Comparison of ENCODE assay signal across 11 cellular contexts in genomic region chr16:87725596-87726235, GRCh38. TPM values are rescaled to one million over a fixed set of nuclear protein-coding genes. Genes with fewer than 3 reads are reported as not detected.
A peak's percentile ranks its signal among the peaks of the same experiment; 100 is the strongest.
DNase-seq lines count a peak whose midpoint lies in the region; ATAC-seq, FAIRE-seq and TF ChIP-seq lines count a peak whose summit lies in the region.
"Had no signal": no experiment of that assay in that cellular context is flagged by ENCODE, and none has a peak within 500 bp of the region (broad histone marks: within the 10 kb centered on the region; RNA-seq: fewer than 3 reads in every experiment).

No MANE protein-coding gene starts in this region.

- no peaks in the 10 kb centered on the region for H3K27me3 ChIP-seq in A673 (replicated peaks; ENCODE audit: insufficient read depth, low read depth, low read length, poor library complexity)
- H3K27me3 ChIP-seq in astrocyte (ENCODE audit: insufficient read depth, low read length), result no peaks in the 10 kb centered on the region
- H3K27me3 ChIP-seq in lower lobe of right lung (ENCODE audit: low read depth), result no peaks in the 10 kb centered on the region

- BruUV-seq in A673 (replicated peaks; lab: Mats Ljungman, UMichigan), result no TSS peak

- no peak for TF ChIP-seq CTCF in A673 (conservative IDR thresholded peaks at IDR 0.05; ENCODE audit: low read depth, low read length)
- no peak for TF ChIP-seq CTCF in astrocyte (IDR thresholded peaks at IDR 0.05; ENCODE audit: insufficient read depth, low read depth, low read length)
- no peak for TF ChIP-seq CTCF in lower lobe of right lung (IDR thresholded peaks at IDR 0.05)

- no peak overlapping the region for H3K27ac ChIP-seq in A673 (ENCODE audit: low read depth, low read length, poor library complexity, severe bottlenecking)
- H3K27ac ChIP-seq in astrocyte (ENCODE audit: low read depth, low read length), result no peak overlapping the region
- H3K27ac ChIP-seq in lower lobe of right lung, result no peak overlapping the region

- peak overlapping the region; percentile 57 for H3K4me3 Mint-ChIP-seq in astrocyte (ENCODE audit: unreplicated experiment)

- FAIRE-seq in astrocyte (lab: Jason Lieb, UNC), result no peak
- FAIRE-seq: keratinocyte had no signal

- H4K20me1 ChIP-seq in astrocyte (ENCODE audit: insufficient read depth, low read length), result peaks cover 41% of the 10 kb centered on the region

- peak overlapping the region; percentile 80 for H3K27ac Mint-ChIP-seq in astrocyte (ENCODE audit: unreplicated experiment)

- ATAC-seq in lower lobe of right lung, result peak; percentile 75 to 87
- ATAC-seq in HG02938 (IDR thresholded peaks at IDR 0.05; ENCODE audit: unreplicated experiment), result no peak

- peaks cover 46% of the 10 kb centered on the region for H3K36me3 Mint-ChIP-seq in astrocyte (ENCODE audit: low read depth, unreplicated experiment)

- H3K36me3 ChIP-seq in A673 (ENCODE audit: insufficient read depth, low read length, poor library complexity, severe bottlenecking) (peaks cover 26% of the 10 kb centered on the region), astrocyte (ENCODE audit: insufficient read depth, low read length) (no peaks in the 10 kb centered on the region), lower lobe of right lung (peaks cover 53% of the 10 kb centered on the region)

- no peak overlapping the region for H3K4me2 ChIP-seq in astrocyte (ENCODE audit: low read length)

- intact Hi-C loops in A673 (cut with micrococcal nuclease; ENCODE audit: unreplicated experiment) (no loop called here), lower lobe of right lung (cut with DNase I) (no loop called here)

- H3K79me2 ChIP-seq in astrocyte (ENCODE audit: insufficient read depth, low read length), result peaks cover 5% of the 10 kb centered on the region

- no peak overlapping the region for H2AFZ ChIP-seq in astrocyte (ENCODE audit: low read depth, low read length)

- no peak overlapping the region for H3K9ac ChIP-seq in astrocyte (ENCODE audit: low read length)

- H3K27me3 Mint-ChIP-seq in astrocyte (ENCODE audit: low read depth, unreplicated experiment), result no peaks in the 10 kb centered on the region

- POLR2A ChIA-PET in A673 (lab: Charles Lee; ENCODE audit: low non-redundant PET), result no interaction called here

- no peaks in the 10 kb centered on the region for H3K9me3 Mint-ChIP-seq in astrocyte (ENCODE audit: unreplicated experiment)

- peaks cover 47% of the 10 kb centered on the region for H3K4me1 Mint-ChIP-seq in astrocyte (ENCODE audit: low read depth, unreplicated experiment)

- DNase-seq in A673 (ENCODE audit: low spot score), result peak; percentile 22
- DNase-seq in EH (ENCODE audit: low read depth), result peak; percentile 56
- DNase-seq in astrocyte (ENCODE audit: low read depth), result peak; percentile 74
- peak; percentile 75 for DNase-seq in lower lobe of right lung
- DNase-seq in cerebellar nuclear complex (lab: John Stamatoyannopoulos, UW), result no peak
- DNase-seq in NCI-H187 treated with DMSO at 0.1 percent for 48 hours (lab: John Stamatoyannopoulos, UW), result no peak
- no peak for DNase-seq in NCI-H748 treated with DMSO at 0.1 percent for 48 hours (lab: John Stamatoyannopoulos, UW)
- DNase-seq: stimulated activated CD4-positive, alpha-beta T cell treated with anti-CD3 and anti-CD28 coated beads, Interleukin-1b, Interleukin-23, amount 100 ng/mL, for 48 hours; T-helper 9 cell had no signal

- no peaks in the 10 kb centered on the region for H3K9me3 ChIP-seq in A673 (ENCODE audit: low read depth, low read length, poor library complexity, severe bottlenecking)
- H3K9me3 ChIP-seq in astrocyte (ENCODE audit: insufficient read depth, low read depth, low read length), result no peaks in the 10 kb centered on the region
- H3K9me3 ChIP-seq in lower lobe of right lung, result no peaks in the 10 kb centered on the region

- H3K4me3 ChIP-seq in A673 (ENCODE audit: low read depth, low read length, poor library complexity, severe bottlenecking), result no peak overlapping the region
- no peak overlapping the region for H3K4me3 ChIP-seq in astrocyte (ENCODE audit: insufficient read depth, low read depth, low read length)
- no peak overlapping the region for H3K4me3 ChIP-seq in lower lobe of right lung

- H3K4me1 ChIP-seq in A673 (ENCODE audit: insufficient read depth, low read length, poor library complexity, severe bottlenecking) (peaks cover 9% of the 10 kb centered on the region), astrocyte (ENCODE audit: insufficient read depth, low read length) (peaks cover 28% of the 10 kb centered on the region), lower lobe of right lung (peaks cover 20% of the 10 kb centered on the region)

- CTCF ChIA-PET in A673 (lab: Charles Lee), result no interaction called here

RNA-seq across cellular contexts. Expression of gene KLHDC4, which starts 40.1 kb away (rescaled TPM):
- total RNA-seq in A673 (2021) (83.3 and 86.6 TPM in 2 replicates), astrocyte (29.6 and 29.8 TPM in 2 replicates), lower lobe of right lung (33.9 TPM)

Comparison
In these comparisons a context has a peak if more than half of its experiments do, and no peak if none do; other contexts are left out.
1. DNase-seq: peak in A673 (single experiment), EH (single experiment), astrocyte (single experiment) and lower lobe of right lung (single experiment); none in cerebellar nuclear complex (0 of 2), NCI-H187 treated with DMSO at 0.1 percent for 48 hours (single experiment) and NCI-H748 treated with DMSO at 0.1 percent for 48 hours (single experiment).